22 cellular contexts compared by ENCODE assay signal in the genomic region with DNA sequence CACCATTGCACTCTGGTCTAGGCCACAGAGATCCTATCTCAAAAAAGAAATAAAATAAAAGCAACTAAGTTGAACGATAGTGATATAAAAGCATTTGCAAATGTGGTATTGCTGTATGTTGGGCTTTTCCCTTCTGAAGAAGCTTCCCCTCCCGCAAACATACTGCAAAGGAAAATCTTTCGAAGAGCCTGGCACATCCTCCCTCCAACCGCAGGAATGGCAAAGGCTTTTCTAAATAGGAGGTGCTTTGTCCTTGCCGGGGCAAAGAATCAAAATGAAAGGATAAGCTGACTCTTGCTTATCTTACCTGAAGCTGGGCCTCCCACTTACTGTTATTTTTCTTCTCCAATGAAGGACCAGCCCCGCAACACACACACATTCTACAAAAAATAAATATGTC. TPM values are rescaled to one million over a fixed set of nuclear protein-coding genes. Genes with fewer than 3 reads are reported as not detected.
DNase-seq lines count a peak whose midpoint lies in the region; ATAC-seq and TF ChIP-seq lines count a peak whose summit lies in the region.
"Had no signal": no experiment of that assay in that cellular context is flagged by ENCODE, and none has a peak within 500 bp of the region (broad histone marks: within the 10 kb centered on the region; RNA-seq: fewer than 3 reads in every experiment).

No MANE protein-coding gene starts in this region.

- TF ChIP-seq EP300 in ovary (IDR thresholded peaks at IDR 0.05) = no peak

- H3K9me3 ChIP-seq in Caco-2 (no peaks in the 10 kb centered on the region), ovary (no peaks in the 10 kb centered on the region)
- no peaks in the 10 kb centered on the region for H3K9me3 ChIP-seq in naive thymus-derived CD4-positive, alpha-beta T cell (ENCODE audit: control insufficient read depth in 2 of 3, low read length in 3 of 3)
- H3K9me3 ChIP-seq: A549, body of pancreas, esophagus muscularis mucosa, gastroesophageal sphincter had no signal

- peak overlapping the region; percentile 56 for H3K27ac ChIP-seq in naive thymus-derived CD4-positive, alpha-beta T cell (ENCODE audit: low read depth, low read length)
- H3K27ac ChIP-seq in ovary = no peak overlapping the region
- H3K27ac ChIP-seq: A549, esophagus muscularis mucosa, gastroesophageal sphincter had no signal

- no peak for ATAC-seq in naive thymus-derived CD4-positive, alpha-beta T cell
- ATAC-seq: A549, body of pancreas, gastroesophageal sphincter had no signal

- H3K27me3 Mint-ChIP-seq in activated T-cell treated with anti-CD3 and anti-CD28 coated beads, Interleukin-2, amount 50 U/mL, for 24 hours = no peaks in the 10 kb centered on the region
- H3K27me3 Mint-ChIP-seq in Caco-2 (ENCODE audit: insufficient read depth, unreplicated experiment) = no peaks in the 10 kb centered on the region
- no peaks in the 10 kb centered on the region for H3K27me3 Mint-ChIP-seq in activated T-helper 1 cell treated with anti-CD3 and anti-CD28 coated beads, Interleukin-12 subunit alpha, Interleukin-12 subunit beta, Interleukin-2, Interleukin-4 antibody, amounts not matched to agents 30 ng/mL and 10 ng/mL and 1 ng/mL, durations not matched to agents 14 hours and 24 hours and 36 hours (ENCODE audit: insufficient read depth)
- no peaks in the 10 kb centered on the region for H3K27me3 Mint-ChIP-seq in naive thymus-derived CD4-positive, alpha-beta T cell
- H3K27me3 Mint-ChIP-seq: memory B cell, naive B cell had no signal

- peak overlapping the region; percentile 24 for H3K4me3 Mint-ChIP-seq in activated T-cell treated with anti-CD3 and anti-CD28 coated beads, Interleukin-2, amount 50 U/mL, for 24 hours
- H3K4me3 Mint-ChIP-seq in Caco-2 (ENCODE audit: unreplicated experiment) = no peak overlapping the region
- no peak overlapping the region for H3K4me3 Mint-ChIP-seq in activated T-helper 1 cell treated with anti-CD3 and anti-CD28 coated beads, Interleukin-12 subunit alpha, Interleukin-12 subunit beta, Interleukin-2, Interleukin-4 antibody, amounts not matched to agents 30 ng/mL and 10 ng/mL and 1 ng/mL, durations not matched to agents 14 hours and 24 hours and 36 hours
- H3K4me3 Mint-ChIP-seq in naive thymus-derived CD4-positive, alpha-beta T cell = peak overlapping the region; percentile 54 to 85 (median 74)
- H3K4me3 Mint-ChIP-seq: memory B cell had no signal

- H3K4me3 ChIP-seq in Caco-2 (ENCODE audit: low read depth, low read length) (no peak overlapping the region), ovary (no peak overlapping the region)
- H3K4me3 ChIP-seq in naive thymus-derived CD4-positive, alpha-beta T cell (ENCODE audit: low read length) = no peak overlapping the region
- H3K4me3 ChIP-seq: A549, body of pancreas, esophagus muscularis mucosa, gastroesophageal sphincter had no signal

- peak overlapping the region; percentile 86 for H3K27ac Mint-ChIP-seq in activated T-cell treated with anti-CD3 and anti-CD28 coated beads, Interleukin-2, amount 50 U/mL, for 24 hours
- peak overlapping the region; percentile 48 for H3K27ac Mint-ChIP-seq in Caco-2 (ENCODE audit: unreplicated experiment)
- peak overlapping the region; percentile 37 for H3K27ac Mint-ChIP-seq in activated T-helper 1 cell treated with anti-CD3 and anti-CD28 coated beads, Interleukin-12 subunit alpha, Interleukin-12 subunit beta, Interleukin-2, Interleukin-4 antibody, amounts not matched to agents 30 ng/mL and 10 ng/mL and 1 ng/mL, durations not matched to agents 14 hours and 24 hours and 36 hours
- H3K27ac Mint-ChIP-seq in naive thymus-derived CD4-positive, alpha-beta T cell = peak overlapping the region in 8 of 9 donors; percentile 77 to 99 (median 94)
- H3K27ac Mint-ChIP-seq: memory B cell had no signal

- CTCF ChIA-PET in Caco-2 (lab: Charles Lee) = no interaction called here
- CTCF ChIA-PET in naive thymus-derived CD4-positive, alpha-beta T cell (lab: Charles Lee) = interaction anchor here (0.5 to 1.1 kb wide), 4 partner anchors 15 to 687 kb away, joined by 3 to 6 read pairs (median 4); no protein-coding TSS in a partner anchor

- intact Hi-C loops in Caco-2 (cut with micrococcal nuclease; ENCODE audit: unreplicated experiment) = no loop called here
- intact Hi-C loops in activated T-helper 1 cell treated with anti-CD3 and anti-CD28 coated beads, Interleukin-12 subunit alpha, Interleukin-12 subunit beta, Interleukin-2, Interleukin-4 antibody, amounts not matched to agents 30 ng/mL and 10 ng/mL and 1 ng/mL, durations not matched to agents 14 hours and 24 hours and 36 hours (cut with micrococcal nuclease) = loop anchor here (2.0 kb wide), 1 partner anchor 17 kb away; no protein-coding TSS in a partner anchor
- intact Hi-C loops in naive thymus-derived CD4-positive, alpha-beta T cell (cut with micrococcal nuclease) = loop anchor here in 1 of 2 donors (2.0 kb wide), 1 partner anchor 17 kb away; no protein-coding TSS in a partner anchor
- intact Hi-C loops in ovary (cut with DNase I) = no loop called here

- POLR2A ChIA-PET in Caco-2 (lab: Charles Lee) = no interaction called here
- POLR2A ChIA-PET in naive thymus-derived CD4-positive, alpha-beta T cell (lab: Charles Lee) = interaction anchor here (0.9 to 5.6 kb wide), 8 partner anchors 8 to 74 kb away, joined by 3 to 57 read pairs (median 3); no protein-coding TSS in a partner anchor

- no peak for TF ChIP-seq POLR2A in ovary (IDR thresholded peaks at IDR 0.05)

- peaks cover 37% of the 10 kb centered on the region for H3K4me1 ChIP-seq in Caco-2
- H3K4me1 ChIP-seq in naive thymus-derived CD4-positive, alpha-beta T cell (ENCODE audit: control insufficient read depth in 2 of 2, insufficient read depth in 2 of 2, low read length in 2 of 2) = peaks cover 28 to 93% of the 10 kb centered on the region in 2 donors
- peaks cover 2% of the 10 kb centered on the region for H3K4me1 ChIP-seq in ovary (ENCODE audit: insufficient read depth)
- H3K4me1 ChIP-seq: A549 had no signal

- H3K36me3 Mint-ChIP-seq in activated T-cell treated with anti-CD3 and anti-CD28 coated beads, Interleukin-2, amount 50 U/mL, for 24 hours (ENCODE audit: low read depth) = peaks cover 21% of the 10 kb centered on the region
- peaks cover 79% of the 10 kb centered on the region for H3K36me3 Mint-ChIP-seq in Caco-2 (ENCODE audit: insufficient read depth, unreplicated experiment)
- H3K36me3 Mint-ChIP-seq in activated T-helper 1 cell treated with anti-CD3 and anti-CD28 coated beads, Interleukin-12 subunit alpha, Interleukin-12 subunit beta, Interleukin-2, Interleukin-4 antibody, amounts not matched to agents 30 ng/mL and 10 ng/mL and 1 ng/mL, durations not matched to agents 14 hours and 24 hours and 36 hours (ENCODE audit: low read depth) = peaks cover 28% of the 10 kb centered on the region
- H3K36me3 Mint-ChIP-seq in naive thymus-derived CD4-positive, alpha-beta T cell = peaks cover under 1 to 45% (median 11%) of the 10 kb centered on the region in 5 donors

- no peak for DNase-seq in activated T-cell treated with anti-CD3 and anti-CD28 coated beads, Interleukin-2, amount 50 U/mL, for 24 hours
- DNase-seq in activated T-cell treated with anti-CD3 and anti-CD28 coated beads for 4 hours (no peak), Caco-2 (no peak), NCI-H2029 treated with DMSO at 0.1 percent for 48 hours (lab: John Stamatoyannopoulos, UW) (no peak), ovary (no peak)
- no peak for DNase-seq in activated T-helper 1 cell treated with anti-CD3 and anti-CD28 coated beads, Interleukin-12 subunit alpha, Interleukin-12 subunit beta, Interleukin-2, Interleukin-4 antibody, amounts not matched to agents 30 ng/mL and 10 ng/mL and 1 ng/mL, durations not matched to agents 14 hours and 24 hours and 36 hours (ENCODE audit: low spot score)
- DNase-seq in naive thymus-derived CD4-positive, alpha-beta T cell = peak in 1 of 9 donors; percentile 60
- DNase-seq in activated effector memory CD4-positive, alpha-beta T cell treated with anti-CD3 and anti-CD28 coated beads, Interleukin-2, amount 50 U/mL, for 16 hours = no peak
- DNase-seq: activated CD4-positive, alpha-beta T cell treated with anti-CD3 and anti-CD28 coated beads, Interleukin-2, amount 50 U/mL, for 4 hours; activated effector memory CD4-positive, alpha-beta T cell treated with Interleukin-2 at 50 U/mL for 16 hours; body of pancreas; effector memory CD4-positive, alpha-beta T cell; GF-D8; GOT3; kidney; naive B cell; OCI-M1; SHP77 treated with DMSO at 0.1 percent for 48 hours had no signal

- H3K36me3 ChIP-seq in Caco-2 (ENCODE audit: control insufficient read depth, insufficient read depth, low read length) (no peaks in the 10 kb centered on the region; the same call in 1 of the 2 replicates), ovary (no peaks in the 10 kb centered on the region)
- no peaks in the 10 kb centered on the region for H3K36me3 ChIP-seq in naive thymus-derived CD4-positive, alpha-beta T cell (ENCODE audit: control insufficient read depth in 2 of 3, insufficient read depth in 3 of 3, low read length in 3 of 3)
- H3K36me3 ChIP-seq: esophagus muscularis mucosa, gastroesophageal sphincter had no signal

- H3K27me3 ChIP-seq in Caco-2 (replicated peaks; ENCODE audit: control insufficient read depth, insufficient read depth, low read length) (no peaks in the 10 kb centered on the region), ovary (no peaks in the 10 kb centered on the region)
- no peaks in the 10 kb centered on the region for H3K27me3 ChIP-seq in naive thymus-derived CD4-positive, alpha-beta T cell (ENCODE audit: control insufficient read depth in 2 of 2, insufficient read depth in 2 of 2, low read length in 2 of 2)
- H3K27me3 ChIP-seq: body of pancreas, esophagus muscularis mucosa, gastroesophageal sphincter had no signal

- H3K9me3 Mint-ChIP-seq in activated T-cell treated with anti-CD3 and anti-CD28 coated beads, Interleukin-2, amount 50 U/mL, for 24 hours = no peaks in the 10 kb centered on the region
- H3K9me3 Mint-ChIP-seq in Caco-2 (ENCODE audit: unreplicated experiment) = no peaks in the 10 kb centered on the region
- H3K9me3 Mint-ChIP-seq in activated T-helper 1 cell treated with anti-CD3 and anti-CD28 coated beads, Interleukin-12 subunit alpha, Interleukin-12 subunit beta, Interleukin-2, Interleukin-4 antibody, amounts not matched to agents 30 ng/mL and 10 ng/mL and 1 ng/mL, durations not matched to agents 14 hours and 24 hours and 36 hours = no peaks in the 10 kb centered on the region
- peaks cover 0 to under 1% (median 0%) of the 10 kb centered on the region in 11 donors for H3K9me3 Mint-ChIP-seq in naive thymus-derived CD4-positive, alpha-beta T cell
- H3K9me3 Mint-ChIP-seq: memory B cell, naive B cell had no signal

- TF ChIP-seq CTCF in Caco-2 (IDR thresholded peaks at IDR 0.05; ENCODE audit: insufficient read depth in 1 of 2, low read depth in 1 of 2, low read length in 1 of 2, severe bottlenecking in 1 of 2, unreplicated experiment in 1 of 2) (no peak), ovary (IDR thresholded peaks at IDR 0.05) (no peak)

- WGBS in ovary, 3 donors = 27 to 42% (median 29%) methylated on average over 6 of the region's 6 CpGs

- BruUV-seq in Caco-2 (replicated peaks; lab: Mats Ljungman, UMichigan) = no TSS peak

- H3K4me1 Mint-ChIP-seq in activated T-cell treated with anti-CD3 and anti-CD28 coated beads, Interleukin-2, amount 50 U/mL, for 24 hours (ENCODE audit: low read depth) = peaks cover 91% of the 10 kb centered on the region
- peaks cover 38% of the 10 kb centered on the region for H3K4me1 Mint-ChIP-seq in Caco-2 (ENCODE audit: low read depth, unreplicated experiment)
- peaks cover 67% of the 10 kb centered on the region for H3K4me1 Mint-ChIP-seq in activated T-helper 1 cell treated with anti-CD3 and anti-CD28 coated beads, Interleukin-12 subunit alpha, Interleukin-12 subunit beta, Interleukin-2, Interleukin-4 antibody, amounts not matched to agents 30 ng/mL and 10 ng/mL and 1 ng/mL, durations not matched to agents 14 hours and 24 hours and 36 hours (ENCODE audit: low read depth)
- H3K4me1 Mint-ChIP-seq in naive thymus-derived CD4-positive, alpha-beta T cell = peaks cover 46 to 100% (median 97%) of the 10 kb centered on the region in 7 donors

RNA-seq across cellular contexts. Expression of gene SERINC5, which starts 45.8 kb away (rescaled TPM):
- total RNA-seq in Caco-2 (2022) (225 and 226 TPM in 2 replicates), ovary (10 to 100 TPM; 20.0 to 88.7 (median 49.7) TPM)
- total RNA-seq in activated T-helper 1 cell treated with anti-CD3 and anti-CD28 coated beads, Interleukin-12 subunit alpha, Interleukin-12 subunit beta, Interleukin-2, Interleukin-4 antibody, amounts not matched to agents 30 ng/mL and 10 ng/mL and 1 ng/mL, durations not matched to agents 14 hours and 24 hours and 36 hours = 21.2 and 22.8 TPM in 2 replicates
- 100 to 1,000 TPM in 4 of 5 experiments, 10 to 100 TPM in 1; 71.2 to 164 (median 163) TPM for total RNA-seq in naive thymus-derived CD4-positive, alpha-beta T cell
- polyA plus RNA-seq in naive thymus-derived CD4-positive, alpha-beta T cell = 10 to 100 TPM; 34.3 to 34.9 TPM
- 10 to 100 TPM; 12.7 to 19.1 TPM for polyA plus RNA-seq in ovary

Comparison
In these comparisons a context has a peak if more than half of its experiments do, and no peak if none do; other contexts are left out.
1. H3K27ac Mint-ChIP-seq: peak in every context shown above with its lines; median percentile 94 in naive thymus-derived CD4-positive, alpha-beta T cell; 86 in activated T-cell treated with anti-CD3 and anti-CD28 coated beads, Interleukin-2, amount 50 U/mL, for 24 hours; 48 in Caco-2; 37 in activated T-helper 1 cell treated with anti-CD3 and anti-CD28 coated beads, Interleukin-12 subunit alpha, Interleukin-12 subunit beta, Interleukin-2, Interleukin-4 antibody, amounts not matched to agents 30 ng/mL and 10 ng/mL and 1 ng/mL, durations not matched to agents 14 hours and 24 hours and 36 hours.
2. H3K4me3 Mint-ChIP-seq: peak in activated T-cell treated with anti-CD3 and anti-CD28 coated beads, Interleukin-2, amount 50 U/mL, for 24 hours (single experiment) and naive thymus-derived CD4-positive, alpha-beta T cell (10 of 10); none in Caco-2 (single experiment) and activated T-helper 1 cell treated with anti-CD3 and anti-CD28 coated beads, Interleukin-12 subunit alpha, Interleukin-12 subunit beta, Interleukin-2, Interleukin-4 antibody, amounts not matched to agents 30 ng/mL and 10 ng/mL and 1 ng/mL, durations not matched to agents 14 hours and 24 hours and 36 hours (single experiment).